Comparison of ENCODE assay signal across 8 cellular contexts in the genomic region with DNA sequence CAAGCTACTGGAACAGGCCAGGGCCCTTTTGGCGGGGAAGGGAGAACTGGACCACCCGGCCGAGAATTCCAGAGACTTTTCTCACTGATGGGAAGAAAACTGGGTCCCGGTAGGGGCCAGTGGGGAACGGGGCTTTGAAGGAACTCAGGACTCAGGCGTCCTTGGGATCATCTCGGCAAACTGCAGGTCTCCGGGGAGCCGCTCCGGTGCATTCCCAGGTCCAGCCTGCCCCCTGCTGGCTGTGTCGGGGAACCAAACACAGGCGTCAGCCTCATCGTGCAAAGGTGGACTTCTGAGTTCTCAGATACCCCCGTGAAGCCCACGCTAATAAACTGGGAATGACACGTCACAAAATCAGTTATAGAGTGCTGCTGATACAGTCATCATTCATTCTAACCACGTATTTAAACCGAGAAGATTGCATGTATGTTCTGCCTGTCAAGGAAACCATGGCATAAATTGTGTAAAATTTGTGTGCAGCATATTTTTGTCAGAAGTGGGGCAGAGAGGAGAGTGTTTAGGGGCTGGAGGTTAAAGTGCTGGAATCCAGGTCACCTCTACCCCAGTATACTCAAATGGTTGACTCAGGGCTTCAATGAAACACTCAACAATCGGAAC.
DNase-seq lines count a peak whose midpoint lies in the region; ATAC-seq and TF ChIP-seq lines count a peak whose summit lies in the region.

No MANE protein-coding gene starts in this region.

- H3K4me3 ChIP-seq in ovary = no peak overlapping the region

- no peaks in the 10 kb centered on the region for H3K4me1 ChIP-seq in ovary (ENCODE audit: insufficient read depth)

- peak; percentile 98 for TF ChIP-seq CTCF in AG09319 (IDR thresholded peaks at IDR 0.05; ENCODE audit: low read depth, low read length)
- TF ChIP-seq CTCF in ovary (IDR thresholded peaks at IDR 0.05) = peak; percentile 76 to 87 (median 81)

- H3K27ac ChIP-seq in ovary = no peak overlapping the region

- no peaks in the 10 kb centered on the region for H3K27me3 ChIP-seq in ovary

- DNase-seq in AG09319 (ENCODE audit: extremely low read depth, low read depth) (peak; percentile 40), GM19238 (ENCODE audit: insufficient read length, low spot score) (peak; percentile 80), NCI-H526 treated with DMSO at 0.1 percent for 48 hours (lab: John Stamatoyannopoulos, UW) (peak; percentile 35), germinal center (ENCODE audit: low spot score) (peak; percentile 74), ovary (peak; percentile 56 to 86 (median 80)), NCI-H187 treated with DMSO at 0.1 percent for 48 hours (lab: John Stamatoyannopoulos, UW) (no peak)

- intact Hi-C loops in ovary (cut with DNase I) = loop anchor here (2.0 to 10.0 kb wide), 3 partner anchors 383 to 833 kb away; partner anchors contain the start of gene HMX3 (in 1 of the 4)

- no peak overlapping the region for H3K4me3 Mint-ChIP-seq in activated T-helper 17 cell treated with anti-CD3 and anti-CD28 coated beads, Interleukin-2, amount 50 U/mL, for 72 hours

- WGBS in ovary, 3 donors = 4 to 7% (median 6%) methylated on average over 19 of the region's 19 CpGs

- H3K9me3 Mint-ChIP-seq in activated T-helper 17 cell treated with anti-CD3 and anti-CD28 coated beads, Interleukin-2, amount 50 U/mL, for 72 hours = no peaks in the 10 kb centered on the region

- ATAC-seq in activated T-helper 17 cell treated with anti-CD3 and anti-CD28 coated beads, Interleukin-2, amount 50 U/mL, for 72 hours (replicated peaks) = peak; percentile 32
- no peak for ATAC-seq in GM19324 (IDR thresholded peaks at IDR 0.05; ENCODE audit: low FRiP score, unreplicated experiment)

- H3K27ac Mint-ChIP-seq in activated T-helper 17 cell treated with anti-CD3 and anti-CD28 coated beads, Interleukin-2, amount 50 U/mL, for 72 hours = no peak overlapping the region

- no peaks in the 10 kb centered on the region for H3K9me3 ChIP-seq in ovary

- TF ChIP-seq POLR2A in ovary (IDR thresholded peaks at IDR 0.05) = no peak

- no peaks in the 10 kb centered on the region for H3K36me3 ChIP-seq in ovary

- no peaks in the 10 kb centered on the region for H3K36me3 Mint-ChIP-seq in activated T-helper 17 cell treated with anti-CD3 and anti-CD28 coated beads, Interleukin-2, amount 50 U/mL, for 72 hours (ENCODE audit: low read depth)

- TF ChIP-seq EP300 in ovary (IDR thresholded peaks at IDR 0.05) = no peak

- H3K4me1 Mint-ChIP-seq in activated T-helper 17 cell treated with anti-CD3 and anti-CD28 coated beads, Interleukin-2, amount 50 U/mL, for 72 hours = peaks cover 11% of the 10 kb centered on the region

- H3K27me3 Mint-ChIP-seq in activated T-helper 17 cell treated with anti-CD3 and anti-CD28 coated beads, Interleukin-2, amount 50 U/mL, for 72 hours = peaks cover 62% of the 10 kb centered on the region
